In genomic region chr5:179866241-179867078, GRCh38 we compare ENCODE assay signal across 9 cellular contexts. TPM values are rescaled to one million over a fixed set of nuclear protein-coding genes. Genes with fewer than 3 reads are reported as not detected.
A peak's percentile ranks its signal among the peaks of the same experiment; 100 is the strongest.
DNase-seq lines count a peak whose midpoint lies in the region; TF ChIP-seq lines count a peak whose summit lies in the region.
"Had no signal": no experiment of that assay in that cellular context is flagged by ENCODE, and none has a peak within 500 bp of the region (broad histone marks: within the 10 kb centered on the region; RNA-seq: fewer than 3 reads in every experiment).

No MANE protein-coding gene starts in this region.

- no peaks in the 10 kb centered on the region for H3K27me3 Mint-ChIP-seq in activated CD4-positive, alpha-beta T cell treated with anti-CD3 and anti-CD28 coated beads, Interleukin-2, amount 10 ng/mL, durations not matched to agents 7 days and 5 days

- peaks cover 5% of the 10 kb centered on the region; the same call in 1 of the 2 replicates for H4K20me1 ChIP-seq in OCI-LY3 (ENCODE audit: insufficient read depth, low read length)

- H3K9me3 ChIP-seq in OCI-LY3 (ENCODE audit: insufficient read depth, low read length): no peaks in the 10 kb centered on the region

- H3K4me3 ChIP-seq in OCI-LY3 (ENCODE audit: low read length) (no peak overlapping the region), dorsolateral prefrontal cortex (no peak overlapping the region)

- no peaks in the 10 kb centered on the region for H3K4me1 ChIP-seq in OCI-LY3 (ENCODE audit: low read length)

- peak; percentile 54 for TF ChIP-seq CTCF in OCI-LY3 (IDR thresholded peaks at IDR 0.05; ENCODE audit: low read depth, low read length)
- peak in 24 of 56 donors; percentile 4 to 43 (median 20) for TF ChIP-seq CTCF in dorsolateral prefrontal cortex (IDR thresholded peaks at IDR 0.05 in 54 of 56, conservative IDR thresholded peaks at IDR 0.05 in 2 of 56; ENCODE audit: low read depth in 1 of 56, partially characterized antibody in 56 of 56)

- CTCF ChIA-PET in activated CD4-positive, alpha-beta T cell treated with anti-CD3 and anti-CD28 coated beads, Interleukin-2, amount 10 ng/mL, durations not matched to agents 7 days and 5 days (lab: Charles Lee): no interaction called here

- H3K4me2 ChIP-seq in OCI-LY3 (ENCODE audit: low read length): no peak overlapping the region

- H3K27ac Mint-ChIP-seq in activated CD4-positive, alpha-beta T cell treated with anti-CD3 and anti-CD28 coated beads, Interleukin-2, amount 10 ng/mL, durations not matched to agents 7 days and 5 days: no peak overlapping the region

- no peaks in the 10 kb centered on the region for H3K9me3 Mint-ChIP-seq in activated CD4-positive, alpha-beta T cell treated with anti-CD3 and anti-CD28 coated beads, Interleukin-2, amount 10 ng/mL, durations not matched to agents 7 days and 5 days
- H3K9me3 Mint-ChIP-seq: mesothelial cell of epicardium had no signal

- no peak overlapping the region for H2AFZ ChIP-seq in OCI-LY3 (ENCODE audit: low read depth, low read length)

- no peaks in the 10 kb centered on the region for H3K79me2 ChIP-seq in OCI-LY3 (ENCODE audit: low read length)

- H3K36me3 Mint-ChIP-seq in activated CD4-positive, alpha-beta T cell treated with anti-CD3 and anti-CD28 coated beads, Interleukin-2, amount 10 ng/mL, durations not matched to agents 7 days and 5 days (ENCODE audit: low read depth): peaks cover 18% of the 10 kb centered on the region

- peaks cover 72% of the 10 kb centered on the region for H3K36me3 ChIP-seq in OCI-LY3 (replicated peaks; ENCODE audit: low read depth, low read length)

- POLR2A ChIA-PET in activated CD4-positive, alpha-beta T cell treated with anti-CD3 and anti-CD28 coated beads, Interleukin-2, amount 10 ng/mL, durations not matched to agents 7 days and 5 days (lab: Charles Lee): no interaction called here

- DNase-seq in activated CD4-positive, alpha-beta T cell treated with anti-CD3 and anti-CD28 coated beads, Interleukin-2, amount 10 ng/mL, durations not matched to agents 7 days and 5 days: peak; percentile 14
- no peak for DNase-seq in activated CD4-positive, alpha-beta T cell treated with anti-CD3 and anti-CD28 coated beads for 1 hour
- DNase-seq in dorsolateral prefrontal cortex (peak in 3 of 10 donors; percentile 48 to 63 (median 49)), Kasumi-1 (lab: John Stamatoyannopoulos, UW) (no peak), amygdala (lab: John Stamatoyannopoulos, UW) (no peak), NCI-H128 (lab: John Stamatoyannopoulos, UW; ENCODE audit: unreplicated experiment) (no peak)
- DNase-seq in stimulated activated CD8-positive, alpha-beta memory T cell treated with anti-CD3 and anti-CD28 coated beads, Interleukin-4, amount 100 ng/mL, for 48 hours: peak; percentile 38

- H3K27ac ChIP-seq in OCI-LY3 (ENCODE audit: low read length): no peak overlapping the region
- peak overlapping the region in 47 of 59 donors; percentile 2 to 78 (median 53) for H3K27ac ChIP-seq in dorsolateral prefrontal cortex

- no peak overlapping the region for H3K4me3 Mint-ChIP-seq in activated CD4-positive, alpha-beta T cell treated with anti-CD3 and anti-CD28 coated beads, Interleukin-2, amount 10 ng/mL, durations not matched to agents 7 days and 5 days
- H3K4me3 Mint-ChIP-seq: mesothelial cell of epicardium had no signal

- no peaks in the 10 kb centered on the region for H3K4me1 Mint-ChIP-seq in activated CD4-positive, alpha-beta T cell treated with anti-CD3 and anti-CD28 coated beads, Interleukin-2, amount 10 ng/mL, durations not matched to agents 7 days and 5 days
- H3K4me1 Mint-ChIP-seq: mesothelial cell of epicardium had no signal

- H3K27me3 ChIP-seq in OCI-LY3 (ENCODE audit: low read depth, low read length) (no peaks in the 10 kb centered on the region), dorsolateral prefrontal cortex (no peaks in the 10 kb centered on the region)

- intact Hi-C loops in dorsolateral prefrontal cortex (cut with DNase I): no loop called here

- H3K9ac ChIP-seq in OCI-LY3 (ENCODE audit: low read length): no peak overlapping the region

RNA-seq across cellular contexts. Expression of gene MRNIP, which starts 7.8 kb away (rescaled TPM):
- total RNA-seq in activated CD4-positive, alpha-beta T cell treated with anti-CD3 and anti-CD28 coated beads, Interleukin-2, amount 10 ng/mL, durations not matched to agents 7 days and 5 days: 10 to 100 TPM; 11.7 to 16.8 TPM
- total RNA-seq in dorsolateral prefrontal cortex: 100 to 1,000 TPM in 5 of 120 experiments, 10 to 100 TPM in 115; 44.7 to 119 (median 74.4) TPM

RNA-seq across cellular contexts. Expression of gene TBC1D9B, which starts 41.2 kb away (rescaled TPM):
- 10 to 100 TPM; 86.4 to 92.9 TPM for total RNA-seq in activated CD4-positive, alpha-beta T cell treated with anti-CD3 and anti-CD28 coated beads, Interleukin-2, amount 10 ng/mL, durations not matched to agents 7 days and 5 days
- total RNA-seq in dorsolateral prefrontal cortex: 100 to 1,000 TPM; 127 to 231 (median 166) TPM

RNA-seq across cellular contexts. Expression of gene SQSTM1, which starts 45.8 kb away (rescaled TPM):
- total RNA-seq in activated CD4-positive, alpha-beta T cell treated with anti-CD3 and anti-CD28 coated beads, Interleukin-2, amount 10 ng/mL, durations not matched to agents 7 days and 5 days: 10 to 100 TPM; 79.6 to 93.0 TPM
- total RNA-seq in dorsolateral prefrontal cortex: 100 to 1,000 TPM; 241 to 437 (median 288) TPM

RNA-seq across cellular contexts. Expression of gene MGAT4B, which starts 59.8 kb away (rescaled TPM):
- total RNA-seq in activated CD4-positive, alpha-beta T cell treated with anti-CD3 and anti-CD28 coated beads, Interleukin-2, amount 10 ng/mL, durations not matched to agents 7 days and 5 days: 10 to 100 TPM; 86.2 to 87.7 TPM
- 100 to 1,000 TPM in 3 of 120 experiments, 10 to 100 TPM in 117; 46.9 to 108 (median 65.7) TPM for total RNA-seq in dorsolateral prefrontal cortex

Comparison
In these comparisons a context has a peak if more than half of its experiments do, and no peak if none do; other contexts are left out.
1. DNase-seq: peak in activated CD4-positive, alpha-beta T cell treated with anti-CD3 and anti-CD28 coated beads, Interleukin-2, amount 10 ng/mL, durations not matched to agents 7 days and 5 days (single experiment) and stimulated activated CD8-positive, alpha-beta memory T cell treated with anti-CD3 and anti-CD28 coated beads, Interleukin-4, amount 100 ng/mL, for 48 hours (single experiment); none in activated CD4-positive, alpha-beta T cell treated with anti-CD3 and anti-CD28 coated beads for 1 hour (single experiment), Kasumi-1 (0 of 2), amygdala (0 of 56) and NCI-H128 (single experiment).